ENCODE assay signal across 8 cellular contexts in genomic region chr1:228393268-228393699, GRCh38. TPM values are rescaled to one million over a fixed set of nuclear protein-coding genes. Genes with fewer than 3 reads are reported as not detected.
A peak's percentile ranks its signal among the peaks of the same experiment; 100 is the strongest.
DNase-seq lines count a peak whose midpoint lies in the region; ATAC-seq, FAIRE-seq and TF ChIP-seq lines count a peak whose summit lies in the region.

No MANE protein-coding gene starts in this region.

- RAD21 ChIA-PET in GM12878 (lab: Charles Lee; ENCODE audit: unreplicated experiment) = no interaction called here

- ATAC-seq in GM12878 (peak; percentile 51; the same call in 1 of the 3 replicates), left lung (peak; percentile 90), HG03135 (IDR thresholded peaks at IDR 0.05; ENCODE audit: unreplicated experiment) (no peak)
- ATAC-seq in effector memory CD8-positive, alpha-beta T cell (replicated peaks) = no peak

- 85% methylated on average over 8 of the region's 8 CpGs for WGBS in GM12878 (ENCODE audit: insufficient coverage, insufficient replicate concordance, low lambda C conversion rate, missing lambda C conversion rate)

- TF ChIP-seq EP300 in GM12878 (IDR thresholded peaks at IDR 0.05; ENCODE audit: borderline replicate concordance in 1 of 2, control insufficient read depth in 1 of 2, low read depth in 2 of 2, low read length in 2 of 2) = no peak

- H3K4me2 ChIP-seq in GM12878 (ENCODE audit: control insufficient read depth, insufficient read depth) = no peak overlapping the region

- no peak overlapping the region for H3K9ac ChIP-seq in GM12878 (ENCODE audit: control insufficient read depth, insufficient read depth, low read length)

- H3K27ac ChIP-seq in GM12878 (ENCODE audit: control insufficient read depth, insufficient read depth) = no peak overlapping the region
- H3K27ac ChIP-seq in left lung = no peak overlapping the region

- H3K9me3 ChIP-seq in GM12878 (replicated peaks; ENCODE audit: control insufficient read depth, insufficient read depth, low read length) (no peaks in the 10 kb centered on the region), left lung (no peaks in the 10 kb centered on the region)

- no peak for TF ChIP-seq RAD21 in GM12878 (IDR thresholded peaks at IDR 0.05; ENCODE audit: insufficient read depth, low read depth, low read length)

- H3K27me3 ChIP-seq in GM12878 (replicated peaks in 1 of 2; ENCODE audit: control insufficient read depth in 2 of 2, insufficient read depth in 2 of 2, low read length in 1 of 2) (no peaks in the 10 kb centered on the region), left lung (no peaks in the 10 kb centered on the region)

- H3K79me2 ChIP-seq in GM12878 (ENCODE audit: control insufficient read depth, insufficient read depth, low read length) = no peaks in the 10 kb centered on the region

- H3K4me1 ChIP-seq in GM12878 (ENCODE audit: control insufficient read depth, insufficient read depth, low read length) (no peaks in the 10 kb centered on the region), left lung (peaks cover 0 to 2% of the 10 kb centered on the region in 2 donors)

- H3K4me1 Mint-ChIP-seq in effector memory CD8-positive, alpha-beta T cell (ENCODE audit: low read depth in 2 of 2) = peaks cover 7 to 14% of the 10 kb centered on the region in 2 donors

- in situ Hi-C loops in GM12878 (cut with MboI) = no loop called here

- no peak overlapping the region for H3K27ac Mint-ChIP-seq in effector memory CD8-positive, alpha-beta T cell

- intact Hi-C loops in GM12878 (cut with micrococcal nuclease; ENCODE audit: unreplicated experiment) (no loop called here), left lung (cut with DNase I) (no loop called here)

- POLR2A ChIA-PET in GM12878 (lab: Charles Lee) = no interaction called here

- no TSS peak for BruUV-seq in GM12878 (replicated peaks; lab: Mats Ljungman, UMichigan)

- no peaks in the 10 kb centered on the region for H3K27me3 Mint-ChIP-seq in effector memory CD8-positive, alpha-beta T cell

- peaks cover 20% of the 10 kb centered on the region for H3K36me3 Mint-ChIP-seq in effector memory CD8-positive, alpha-beta T cell (ENCODE audit: insufficient read depth)

- DNase-seq in AG08396 (ENCODE audit: low spot score) (peak; percentile 73), HFF-Myc (ENCODE audit: extremely low read depth, low read depth) (no peak), GM12878 (ENCODE audit: low read depth, low spot score) (no peak), left lung (peak; percentile 35 to 83), NCI-H1105 (lab: John Stamatoyannopoulos, UW) (no peak)
- no peak for DNase-seq in effector memory CD8-positive, alpha-beta T cell
- DNase-seq in stimulated activated CD4-positive, alpha-beta T cell treated with anti-CD3 and anti-CD28 coated beads, Interleukin-15, amount 100 ng/mL, for 24 hours = no peak

- H4K20me1 ChIP-seq in GM12878 (ENCODE audit: control insufficient read depth, insufficient read depth) = no peaks in the 10 kb centered on the region

- H3K4me3 Mint-ChIP-seq in effector memory CD8-positive, alpha-beta T cell = no peak overlapping the region

- CTCF ChIA-PET in GM12878 (lab: Yijun Ruan, JAX) = interaction anchor here (0.7 kb wide), 1 partner anchor 8 kb away, joined by 4 read pairs; no protein-coding TSS in a partner anchor

- no peak for FAIRE-seq in GM12878 (lab: Jason Lieb, UNC)

- TF ChIP-seq CTCF in HFF-Myc (IDR thresholded peaks at IDR 0.05; ENCODE audit: low read depth, low read length, missing control alignments) = peak; percentile 72
- TF ChIP-seq CTCF in GM12878 (IDR thresholded peaks at IDR 0.05 in 2 of 3, conservative IDR thresholded peaks at IDR 0.05 in 1 of 3; ENCODE audit: control insufficient read depth in 2 of 3, extremely low read depth in 1 of 3, insufficient read depth in 1 of 3, low read depth in 3 of 3, low read length in 3 of 3) = peak in 2 of 3 experiments; percentile 11 to 23; a peak in 2 of 6 replicates
- TF ChIP-seq CTCF in left lung (IDR thresholded peaks at IDR 0.05) = peak in 1 of 2 donors; percentile 38

- H3K36me3 ChIP-seq in GM12878 (ENCODE audit: control insufficient read depth in 2 of 2, insufficient read depth in 2 of 2, low read length in 1 of 2) = peaks cover 9 to 18% of the 10 kb centered on the region in 2 experiments; a peak in 3 of 4 replicates
- peaks cover 0 to 69% of the 10 kb centered on the region in 2 donors for H3K36me3 ChIP-seq in left lung

- no peak; the same call in 1 of the 2 replicates for TF ChIP-seq POLR2A in GM12878 (IDR thresholded peaks at IDR 0.05; ENCODE audit: low read depth, low read length)

- no peak overlapping the region for H3K4me3 ChIP-seq in HFF-Myc (replicated peaks; ENCODE audit: low read depth, low read length)
- H3K4me3 ChIP-seq in GM12878 = no peak overlapping the region
- H3K4me3 ChIP-seq in left lung = no peak overlapping the region

- no peaks in the 10 kb centered on the region for H3K9me3 Mint-ChIP-seq in effector memory CD8-positive, alpha-beta T cell

- H2AFZ ChIP-seq in GM12878 (ENCODE audit: control insufficient read depth, low read depth, low read length) = no peak overlapping the region

- SMC1A ChIA-PET in GM12878 (lab: Charles Lee; ENCODE audit: uncharacterized antibody, unreplicated experiment) = no interaction called here

TF ChIP-seq in GM12878, 131 proteins besides CTCF, POLR2A, EP300 and RAD21 (continues in another document):
- no peak for TF ChIP-seq RUNX3 (IDR thresholded peaks at IDR 0.05; ENCODE audit: low read length)
- no peak for TF ChIP-seq NRF1 (conservative IDR thresholded peaks at IDR 0.05; ENCODE audit: low read depth, low read length)
- TF ChIP-seq RCOR1 (conservative IDR thresholded peaks at IDR 0.05; ENCODE audit: low read depth, low read length) = no peak
- TF ChIP-seq CEBPB (IDR thresholded peaks at IDR 0.05; ENCODE audit: borderline replicate concordance in 1 of 2, low read depth in 2 of 2, low read length in 2 of 2) = no peak
- TF ChIP-seq ZNF274 (IDR thresholded peaks at IDR 0.05; ENCODE audit: insufficient read depth, insufficient read length) = no peak
- no peak for TF ChIP-seq MEF2A (IDR thresholded peaks at IDR 0.05; ENCODE audit: insufficient read depth, low read depth, low read length)
- TF ChIP-seq BMI1 (IDR thresholded peaks at IDR 0.05; ENCODE audit: borderline replicate concordance) = no peak
- no peak for TF ChIP-seq PBX3 (IDR thresholded peaks at IDR 0.05; ENCODE audit: insufficient replicate concordance, low read depth, low read length)
- TF ChIP-seq ESRRA (IDR thresholded peaks at IDR 0.05; ENCODE audit: low read length) = no peak
- no peak for TF ChIP-seq HDGF (IDR thresholded peaks at IDR 0.05)
- TF ChIP-seq SMAD5 (IDR thresholded peaks at IDR 0.05; ENCODE audit: low read depth) = no peak

RNA-seq across cellular contexts. Expression of gene TRIM11, which starts 13.4 kb away (rescaled TPM):
- total RNA-seq in GM12878 (2013; cell fraction: nucleolus; rRNA removed) = 55.6 and 58.1 TPM in 2 replicates
- total RNA-seq in GM12878 (2014; rRNA removed) = 16.5 and 17.3 TPM in 2 replicates
- 13.5 TPM in 2 replicates for total RNA-seq in GM12878 (2014; rRNA removed; fragmentation: Illumina TruSeq; extraction: Trizol)
- total RNA-seq in GM12878 (2021) = 32.5 and 33.7 TPM in 2 replicates
- 9.5 TPM for polyA plus RNA-seq in GM12878 (2011; ENCODE audit: low read depth)
- polyA plus RNA-seq in GM12878 (2011; rRNA removed) = 6.4 and 8.5 TPM in 2 replicates
- polyA plus RNA-seq in GM12878 (2011; cell fraction: cytosol; rRNA removed) = 9.4 and 12.8 TPM in 2 replicates
- polyA plus RNA-seq in GM12878 (2011; cell fraction: nucleus; rRNA removed) = 43.2 and 61.8 TPM in 2 replicates
- polyA plus RNA-seq in GM12878 (2012) = 14.5 and 20.0 TPM in 2 replicates
- 6.5 and 11.3 TPM in 2 replicates for polyA plus RNA-seq in GM12878 (2014; fragmentation: Illumina TruSeq; extraction: Trizol)
- 1 to 10 TPM; 1.3 to 3.0 TPM for polyA plus RNA-seq in GM12878 (2014; fragmentation: Nextera tagmentation; extraction: Ambion mirVana)
- polyA plus RNA-seq in GM12878 (2014; rRNA removed) = 18.8 and 24.6 TPM in 2 replicates
- polyA plus RNA-seq in GM12878 (2016; fragmentation: Nextera tagmentation; extraction: Ambion mirVana) = 10 to 100 TPM; 12.9 to 15.0 TPM
- polyA minus RNA-seq in GM12878 (2011; rRNA and poly(A)+ RNA removed) = 17.0 and 31.3 TPM in 2 replicates
- 9.0 and 10.5 TPM in 2 replicates for polyA minus RNA-seq in GM12878 (2011; cell fraction: cytosol; rRNA and poly(A)+ RNA removed)
- polyA minus RNA-seq in GM12878 (2011; cell fraction: nucleus; rRNA and poly(A)+ RNA removed) = 20.8 and 36.9 TPM in 2 replicates
- total RNA-seq in left lung = 10 to 100 TPM; 21.5 to 27.1 TPM

RNA-seq across cellular contexts. Expression of gene TRIM17, which starts 23.4 kb away (rescaled TPM):
- total RNA-seq in GM12878 (2013; cell fraction: nucleolus; rRNA removed) = not detected in 2 replicates
- total RNA-seq in GM12878 (2014; rRNA removed) (0.11 TPM in 1 of 2 replicates, not detected in the other), GM12878 (2014; rRNA removed; fragmentation: Illumina TruSeq; extraction: Trizol) (not detected in 2 replicates), GM12878 (2021) (not detected in 2 replicates), left lung (1 to 10 TPM; 1.3 to 2.9 TPM)
- 0.17 TPM for polyA plus RNA-seq in GM12878 (2011; ENCODE audit: low read depth)
- polyA plus RNA-seq in GM12878 (2011; rRNA removed) (not detected in 2 replicates), GM12878 (2014; fragmentation: Illumina TruSeq; extraction: Trizol) (not detected in 2 replicates), GM12878 (2014; fragmentation: Nextera tagmentation; extraction: Ambion mirVana) (not detected), GM12878 (2014; rRNA removed) (not detected in 2 replicates), GM12878 (2016; fragmentation: Nextera tagmentation; extraction: Ambion mirVana) (under 1 TPM; 0.16 to 0.32 TPM)
- polyA plus RNA-seq in GM12878 (2011; cell fraction: cytosol; rRNA removed) = not detected in 2 replicates
- polyA plus RNA-seq in GM12878 (2011; cell fraction: nucleus; rRNA removed) = not detected in 2 replicates
- polyA plus RNA-seq in GM12878 (2012) = 0.37 and 0.39 TPM in 2 replicates
- polyA minus RNA-seq in GM12878 (2011; rRNA and poly(A)+ RNA removed) = not detected in 2 replicates
- not detected in 2 replicates for polyA minus RNA-seq in GM12878 (2011; cell fraction: cytosol; rRNA and poly(A)+ RNA removed)
- polyA minus RNA-seq in GM12878 (2011; cell fraction: nucleus; rRNA and poly(A)+ RNA removed) = not detected in 2 replicates

Comparison
In these comparisons a context has a peak if more than half of its experiments do, and no peak if none do; other contexts are left out.
1. DNase-seq: peak in AG08396 (single experiment) and left lung (2 of 2); none in HFF-Myc (single experiment), GM12878 (single experiment), effector memory CD8-positive, alpha-beta T cell (0 of 3), NCI-H1105 (single experiment) and stimulated activated CD4-positive, alpha-beta T cell treated with anti-CD3 and anti-CD28 coated beads, Interleukin-15, amount 100 ng/mL, for 24 hours (single experiment).
2. ATAC-seq: peak in GM12878 (single experiment) and left lung (single experiment); none in HG03135 (single experiment) and effector memory CD8-positive, alpha-beta T cell (single experiment).